In genomic region chr5:138466900-138467710, GRCh38 we compare ENCODE assay signal across 8 cellular contexts. TPM values are rescaled to one million over a fixed set of nuclear protein-coding genes. Genes with fewer than 3 reads are reported as not detected.
A peak's percentile ranks its signal among the peaks of the same experiment; 100 is the strongest.
DNase-seq lines count a peak whose midpoint lies in the region; ATAC-seq and TF ChIP-seq lines count a peak whose summit lies in the region.

No MANE protein-coding gene starts in this region.

- H3K36me3 ChIP-seq in naive thymus-derived CD4-positive, alpha-beta T cell (ENCODE audit: control insufficient read depth in 2 of 3, insufficient read depth in 3 of 3, low read length in 3 of 3), result peaks cover 0 to 8% (median 0%) of the 10 kb centered on the region in 3 experiments

- H3K4me3 Mint-ChIP-seq in effector memory CD8-positive, alpha-beta T cell, result peak overlapping the region; percentile 83 to 84
- peak overlapping the region; percentile 78 to 93 (median 89) for H3K4me3 Mint-ChIP-seq in naive thymus-derived CD4-positive, alpha-beta T cell

- peak overlapping the region; percentile 95 for H3K4me3 ChIP-seq in naive thymus-derived CD4-positive, alpha-beta T cell (ENCODE audit: low read length)

- H3K9me3 Mint-ChIP-seq in effector memory CD8-positive, alpha-beta T cell, result no peaks in the 10 kb centered on the region
- H3K9me3 Mint-ChIP-seq in naive thymus-derived CD4-positive, alpha-beta T cell, result peaks cover 0 to 2% (median 0%) of the 10 kb centered on the region in 11 donors

- peaks cover 17 to 29% of the 10 kb centered on the region in 2 donors for H3K4me1 ChIP-seq in naive thymus-derived CD4-positive, alpha-beta T cell (ENCODE audit: control insufficient read depth in 2 of 2, insufficient read depth in 2 of 2, low read length in 2 of 2)

- peaks cover 16% of the 10 kb centered on the region in 2 donors for H3K4me1 Mint-ChIP-seq in effector memory CD8-positive, alpha-beta T cell (ENCODE audit: low read depth in 2 of 2)
- peaks cover 17 to 26% (median 26%) of the 10 kb centered on the region in 7 donors for H3K4me1 Mint-ChIP-seq in naive thymus-derived CD4-positive, alpha-beta T cell

- H3K9me3 ChIP-seq in naive thymus-derived CD4-positive, alpha-beta T cell (ENCODE audit: control insufficient read depth in 2 of 3, low read length in 3 of 3), result no peaks in the 10 kb centered on the region

- CTCF ChIA-PET in naive thymus-derived CD4-positive, alpha-beta T cell (lab: Charles Lee), result interaction anchor here (3.1 kb wide), 1 partner anchor 36 kb away, joined by 24 read pairs; no protein-coding TSS in a partner anchor

- ATAC-seq in effector memory CD8-positive, alpha-beta T cell (replicated peaks), result no peak
- no peak for ATAC-seq in naive thymus-derived CD4-positive, alpha-beta T cell
- ATAC-seq in GM18502 (IDR thresholded peaks at IDR 0.05; ENCODE audit: poor library complexity, unreplicated experiment) (no peak), GM21825 (IDR thresholded peaks at IDR 0.05; ENCODE audit: unreplicated experiment) (no peak), HG03135 (IDR thresholded peaks at IDR 0.05; ENCODE audit: unreplicated experiment) (no peak)

- H3K27me3 ChIP-seq in naive thymus-derived CD4-positive, alpha-beta T cell (ENCODE audit: control insufficient read depth in 2 of 2, insufficient read depth in 2 of 2, low read length in 2 of 2), result no peaks in the 10 kb centered on the region

- H3K27me3 Mint-ChIP-seq in effector memory CD8-positive, alpha-beta T cell, result no peaks in the 10 kb centered on the region
- H3K27me3 Mint-ChIP-seq in naive thymus-derived CD4-positive, alpha-beta T cell, result peaks cover 0 to 20% (median 0%) of the 10 kb centered on the region in 5 donors

- intact Hi-C loops in naive thymus-derived CD4-positive, alpha-beta T cell (cut with micrococcal nuclease), result loop anchor here (5.0 to 10.0 kb wide), 4 partner anchors 432 to 1648 kb away; partner anchors contain the start of genes FAM13B (in 1 of the 2), PROB1 (in 1 of the 2), PURA (in 1 of the 2) and UBE2D2 (in 1 of the 2)

- DNase-seq in AG09319 (ENCODE audit: extremely low read depth, low read depth) (peak; percentile 49), RKO (ENCODE audit: low spot score) (peak; percentile 55), NCI-H1048 (lab: John Stamatoyannopoulos, UW) (no peak)
- DNase-seq in effector memory CD8-positive, alpha-beta T cell, result no peak
- DNase-seq in naive thymus-derived CD4-positive, alpha-beta T cell, result no peak

- POLR2A ChIA-PET in naive thymus-derived CD4-positive, alpha-beta T cell (lab: Charles Lee), result interaction anchor here (0.6 to 2.9 kb wide), 3 partner anchors 23 to 76 kb away, joined by 3 to 17 read pairs (median 15); partner anchors contain the start of gene ETF1

- TF ChIP-seq CTCF in AG09319 (IDR thresholded peaks at IDR 0.05; ENCODE audit: low read depth, low read length), result no peak

- peak overlapping the region; percentile 68 to 94 for H3K27ac Mint-ChIP-seq in effector memory CD8-positive, alpha-beta T cell
- H3K27ac Mint-ChIP-seq in naive thymus-derived CD4-positive, alpha-beta T cell, result peak overlapping the region in 8 of 9 donors; percentile 38 to 91 (median 79)

- H3K36me3 Mint-ChIP-seq in effector memory CD8-positive, alpha-beta T cell (ENCODE audit: insufficient read depth), result peaks cover 50% of the 10 kb centered on the region
- peaks cover 0 to 19% (median 17%) of the 10 kb centered on the region in 5 donors for H3K36me3 Mint-ChIP-seq in naive thymus-derived CD4-positive, alpha-beta T cell

- H3K27ac ChIP-seq in naive thymus-derived CD4-positive, alpha-beta T cell (ENCODE audit: low read depth, low read length), result peak overlapping the region; percentile 14

RNA-seq across cellular contexts. Expression of gene EGR1, which starts 1.8 kb away (rescaled TPM):
- total RNA-seq in naive thymus-derived CD4-positive, alpha-beta T cell, result 10 to 100 TPM in 3 of 5 experiments, under 1 TPM in 2; 0.57 to 68.6 (median 12.8) TPM
- polyA plus RNA-seq in naive thymus-derived CD4-positive, alpha-beta T cell, result under 1 TPM in 1 of 2 donors, not detected in 1; 0.14 TPM

RNA-seq across cellular contexts. Expression of gene REEP2, which starts 28.2 kb away (rescaled TPM):
- 1 to 10 TPM in 1 of 5 experiments, under 1 TPM in 1, not detected in 3; 0.94 to 1.2 TPM for total RNA-seq in naive thymus-derived CD4-positive, alpha-beta T cell
- polyA plus RNA-seq in naive thymus-derived CD4-positive, alpha-beta T cell, result not detected

Comparison
In these comparisons a context has a peak if more than half of its experiments do, and no peak if none do; other contexts are left out.
1. DNase-seq: peak in AG09319 (single experiment) and RKO (single experiment); none in effector memory CD8-positive, alpha-beta T cell (0 of 3), naive thymus-derived CD4-positive, alpha-beta T cell (0 of 9) and NCI-H1048 (single experiment).